7 cellular contexts compared by ENCODE assay signal in genomic region chr5:84382363-84383295, GRCh38. TPM values are rescaled to one million over a fixed set of nuclear protein-coding genes. Genes with fewer than 3 reads are reported as not detected.
DNase-seq lines count a peak whose midpoint lies in the region; ATAC-seq and TF ChIP-seq lines count a peak whose summit lies in the region.

No MANE protein-coding gene starts in this region.

- no peak for TF ChIP-seq CTCF in epithelial cell of esophagus (IDR thresholded peaks at IDR 0.05; ENCODE audit: insufficient read depth, low read depth, low read length, missing control alignments)
- TF ChIP-seq CTCF in uterus (IDR thresholded peaks at IDR 0.05), result no peak

- no peak overlapping the region for H4K8ac ChIP-seq in mesendoderm (ENCODE audit: low read depth, low read length)

- no peak overlapping the region for H2BK120ac ChIP-seq in mesendoderm (ENCODE audit: low read depth, low read length)

- H3K4me1 ChIP-seq in mesendoderm (ENCODE audit: control insufficient read depth, low read depth, low read length) (no peaks in the 10 kb centered on the region), uterus (no peaks in the 10 kb centered on the region)

- H3K23ac ChIP-seq in mesendoderm (ENCODE audit: low read length), result no peak overlapping the region

- H3K18ac ChIP-seq in mesendoderm (ENCODE audit: low read length), result no peak overlapping the region

- no peak overlapping the region for H4K5ac ChIP-seq in mesendoderm (ENCODE audit: low read length)

- no peaks in the 10 kb centered on the region for H3K79me1 ChIP-seq in mesendoderm (ENCODE audit: low read length)

- H3K36me3 ChIP-seq in mesendoderm (ENCODE audit: control insufficient read depth, insufficient read depth, low read length) (no peaks in the 10 kb centered on the region), uterus (no peaks in the 10 kb centered on the region)

- peak overlapping the region; percentile 19 for H2BK5ac ChIP-seq in mesendoderm (ENCODE audit: low read length)

- no peak overlapping the region for H2BK15ac ChIP-seq in mesendoderm (replicated peaks; ENCODE audit: low read depth)

- no peak overlapping the region for H3K27ac ChIP-seq in mesendoderm (ENCODE audit: low read depth, low read length)
- peak overlapping the region; percentile 74 to 82 for H3K27ac ChIP-seq in uterus

- H3K4me2 ChIP-seq in mesendoderm (ENCODE audit: low read length), result peak overlapping the region; percentile 98

- no peaks in the 10 kb centered on the region for H3K79me2 ChIP-seq in mesendoderm (ENCODE audit: control insufficient read depth, insufficient read depth, low read length)

- no peak for TF ChIP-seq POLR2A in uterus (IDR thresholded peaks at IDR 0.05)

- DNase-seq in RPMI7951 (ENCODE audit: low read depth), result peak; percentile 68
- DNase-seq in epithelial cell of esophagus (ENCODE audit: low read depth), result peak; percentile 16
- peak; percentile 83 for DNase-seq in mesendoderm
- DNase-seq in uterus, result peak; percentile 31 to 41
- no peak for DNase-seq in NCI-H2081 treated with DMSO at 0.1 percent for 48 hours (lab: John Stamatoyannopoulos, UW)

- no peak overlapping the region for H3K4ac ChIP-seq in mesendoderm (ENCODE audit: low read depth, low read length)

- no peak overlapping the region for H2AK5ac ChIP-seq in mesendoderm (ENCODE audit: low read length)

- H3K4me3 ChIP-seq in epithelial cell of esophagus (ENCODE audit: low read length) (peak overlapping the region; percentile 59), mesendoderm (ENCODE audit: low read length) (peak overlapping the region; percentile 79), uterus (peak overlapping the region; percentile 56 to 72)

- no CpG with 5 or more reads among the region's 45 CpGs for WGBS in mesendoderm (ENCODE audit: extremely low coverage, insufficient coverage, low lambda C conversion rate)

- H3K56ac ChIP-seq in mesendoderm (ENCODE audit: low read length), result peak overlapping the region; percentile 96

- peak overlapping the region; percentile 83 for H3K9ac ChIP-seq in mesendoderm (ENCODE audit: low read length)

- intact Hi-C loops in uterus (cut with DNase I; ENCODE audit: low total_unique reads), result no loop called here

- H3K27me3 ChIP-seq in mesendoderm (ENCODE audit: insufficient read depth, low read length, poor library complexity), result no peaks in the 10 kb centered on the region
- H3K27me3 ChIP-seq in uterus, result no peaks in the 10 kb centered on the region

- ATAC-seq in HG02642 (IDR thresholded peaks at IDR 0.05; ENCODE audit: poor library complexity, unreplicated experiment) (peak; percentile 38), HG03354 (IDR thresholded peaks at IDR 0.05; ENCODE audit: poor library complexity, severe bottlenecking, unreplicated experiment) (no peak)

- H3K9me3 ChIP-seq in uterus, result no peaks in the 10 kb centered on the region

RNA-seq across cellular contexts. Expression of gene EDIL3, which starts 2.1 kb away (rescaled TPM):
- total RNA-seq in RPMI7951 (2014; rRNA removed; shearing (Covaris generic)), result 45.8 and 58.4 TPM in 2 replicates
- polyA plus RNA-seq in mesendoderm (2013, experiment 1 of 2), result 11.3 TPM
- polyA plus RNA-seq in mesendoderm (2013, experiment 2 of 2), result 12.5 TPM
- total RNA-seq in uterus, result 10 to 100 TPM; 15.1 to 60.0 (median 28.4) TPM
